In the genomic region with DNA sequence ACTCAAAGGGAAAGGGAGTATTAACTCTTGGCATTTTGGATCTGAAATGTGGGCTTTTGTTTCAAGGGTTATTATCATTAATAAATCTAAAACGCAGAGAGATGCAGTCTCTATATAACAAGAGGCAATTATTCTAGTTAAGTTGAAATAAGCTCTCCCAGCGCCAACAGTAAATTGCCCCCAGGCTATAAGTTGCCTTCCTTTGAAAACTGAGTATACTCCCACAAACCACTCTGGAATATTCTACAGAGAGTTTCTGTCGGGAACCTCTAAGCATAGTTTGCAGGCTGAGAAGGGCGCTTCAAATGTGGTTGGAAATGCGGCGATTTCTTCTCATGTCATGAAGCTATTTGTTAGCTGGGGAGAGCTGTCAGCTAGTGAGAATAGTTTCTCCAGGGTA, we compare ENCODE assay signal across 29 cellular contexts. TPM values are rescaled to one million over a fixed set of nuclear protein-coding genes. Genes with fewer than 3 reads are reported as not detected.
"Had no signal": no experiment of that assay in that cellular context is flagged by ENCODE, and none has a peak within 500 bp of the region (broad histone marks: within the 10 kb centered on the region; RNA-seq: fewer than 3 reads in every experiment).

No MANE protein-coding gene starts in this region.

- H3K4me3 ChIP-seq: esophagus squamous epithelium, heart right ventricle, lower lobe of right lung, pancreas, psoas muscle, thoracic aorta had no signal

- ATAC-seq: activated CD4-positive, CD25-positive, alpha-beta regulatory T cell treated with anti-CD3 and anti-CD28 coated beads, Interleukin-2, amount 50 U/mL, for 24 hours; activated CD8-positive, alpha-beta T cell treated with anti-CD3 and anti-CD28 coated beads, Interleukin-2, amount 10 ng/mL, durations not matched to agents 7 days and 5 days; heart right ventricle; left lobe of liver; lower lobe of right lung; naive thymus-derived CD4-positive, alpha-beta T cell; pancreas; psoas muscle; right cardiac atrium; T-cell had no signal

- H3K27ac Mint-ChIP-seq: activated CD4-positive, alpha-beta T cell treated with anti-CD3 and anti-CD28 coated beads, Interleukin-2, amount 10 ng/mL, durations not matched to agents 24 days and 14 days; activated CD8-positive, alpha-beta T cell treated with anti-CD3 and anti-CD28 coated beads, Interleukin-2, amount 10 ng/mL, durations not matched to agents 7 days and 5 days; activated T-helper 1 cell treated with anti-CD3 and anti-CD28 coated beads, Interleukin-12 subunit alpha, Interleukin-12 subunit beta, Interleukin-2, Interleukin-4 antibody, amounts not matched to agents 30 ng/mL and 10 ng/mL and 1 ng/mL, durations not matched to agents 14 hours and 24 hours and 36 hours; naive thymus-derived CD4-positive, alpha-beta T cell; T-cell; T-helper 2 cell treated with Interferon-gamma antibody and Interleukin-4, amounts not matched to agents 5 μg/mL and 100 μg/mL, for 36 hours had no signal

- FAIRE-seq: pancreas had no signal

- H3K4me1 ChIP-seq: pancreas, psoas muscle had no signal

- H3K36me3 Mint-ChIP-seq: naive thymus-derived CD4-positive, alpha-beta T cell; T-cell had no signal

- H3K9me3 ChIP-seq: esophagus squamous epithelium, heart right ventricle, lower lobe of right lung, neutrophil, pancreas, psoas muscle, thoracic aorta had no signal

- H3K9me3 Mint-ChIP-seq: activated CD4-positive, alpha-beta T cell treated with anti-CD3 and anti-CD28 coated beads, Interleukin-2, amount 10 ng/mL, durations not matched to agents 24 days and 14 days; activated T-helper 1 cell treated with anti-CD3 and anti-CD28 coated beads, Interleukin-12 subunit alpha, Interleukin-12 subunit beta, Interleukin-2, Interleukin-4 antibody, amounts not matched to agents 30 ng/mL and 10 ng/mL and 1 ng/mL, durations not matched to agents 14 hours and 24 hours and 36 hours; naive thymus-derived CD4-positive, alpha-beta T cell; T-cell; T-helper 2 cell treated with Interferon-gamma antibody and Interleukin-4, amounts not matched to agents 5 μg/mL and 100 μg/mL, for 36 hours had no signal

- H3K27ac ChIP-seq: brain microvascular endothelial cell, esophagus squamous epithelium, heart right ventricle, lower lobe of right lung, neutrophil, pancreas, psoas muscle, thoracic aorta, VCaP had no signal

- DNase-seq: activated CD4-positive, alpha-beta T cell treated with anti-CD3 and anti-CD28 coated beads, Interleukin-2, amount 10 ng/mL, durations not matched to agents 24 days and 14 days; activated CD8-positive, alpha-beta T cell treated with anti-CD3 and anti-CD28 coated beads, Interleukin-2, amount 10 ng/mL, durations not matched to agents 7 days and 5 days; activated gamma-delta T cell; activated naive CD4-positive, alpha-beta T cell treated with anti-CD3 and anti-CD28 coated beads, Interleukin-2, amount 50 U/mL, for 16 hours; brain microvascular endothelial cell; caudate nucleus; dermis blood vessel endothelial cell; effector memory CD4-positive, alpha-beta T cell; esophagus squamous epithelium; heart right ventricle; lower lobe of right lung; mesendoderm; naive thymus-derived CD4-positive, alpha-beta T cell; pancreas; psoas muscle; right cardiac atrium; stimulated activated CD4-positive, alpha-beta T cell treated with anti-CD3 and anti-CD28 coated beads, Interleukin-4, amount 100 ng/mL, for 24 hours; stimulated activated naive CD4-positive, alpha-beta T cell treated with Interleukin-2 at 50 U/mL for 16 hours; T-cell had no signal

- H3K4me3 Mint-ChIP-seq: activated CD4-positive, alpha-beta T cell treated with anti-CD3 and anti-CD28 coated beads, Interleukin-2, amount 10 ng/mL, durations not matched to agents 24 days and 14 days; activated CD8-positive, alpha-beta T cell treated with anti-CD3 and anti-CD28 coated beads, Interleukin-2, amount 10 ng/mL, durations not matched to agents 7 days and 5 days; activated T-helper 1 cell treated with anti-CD3 and anti-CD28 coated beads, Interleukin-12 subunit alpha, Interleukin-12 subunit beta, Interleukin-2, Interleukin-4 antibody, amounts not matched to agents 30 ng/mL and 10 ng/mL and 1 ng/mL, durations not matched to agents 14 hours and 24 hours and 36 hours; naive thymus-derived CD4-positive, alpha-beta T cell; T-cell; T-helper 2 cell treated with Interferon-gamma antibody and Interleukin-4, amounts not matched to agents 5 μg/mL and 100 μg/mL, for 36 hours had no signal

- H3K36me3 ChIP-seq: brain microvascular endothelial cell, esophagus squamous epithelium, heart right ventricle, lower lobe of right lung, neutrophil, pancreas, thoracic aorta had no signal

- H3K4me1 Mint-ChIP-seq: activated CD4-positive, alpha-beta T cell treated with anti-CD3 and anti-CD28 coated beads, Interleukin-2, amount 10 ng/mL, durations not matched to agents 24 days and 14 days; naive thymus-derived CD4-positive, alpha-beta T cell; T-cell had no signal

RNA-seq across cellular contexts. Expression of a gene that starts 5.6 kb away (rescaled TPM):
- total RNA-seq: activated CD4-positive, alpha-beta T cell treated with anti-CD3 and anti-CD28 coated beads, Interleukin-2, amount 10 ng/mL, durations not matched to agents 24 days and 14 days; activated CD8-positive, alpha-beta T cell treated with anti-CD3 and anti-CD28 coated beads, Interleukin-2, amount 10 ng/mL, durations not matched to agents 7 days and 5 days; activated T-helper 1 cell treated with anti-CD3 and anti-CD28 coated beads, Interleukin-12 subunit alpha, Interleukin-12 subunit beta, Interleukin-2, Interleukin-4 antibody, amounts not matched to agents 30 ng/mL and 10 ng/mL and 1 ng/mL, durations not matched to agents 14 hours and 24 hours and 36 hours; dermis blood vessel endothelial cell; esophagus squamous epithelium; heart right ventricle; kidney epithelial cell; lower lobe of right lung; naive thymus-derived CD4-positive, alpha-beta T cell; psoas muscle; ureter had no signal
- polyA plus RNA-seq: aorta; heart right ventricle; naive thymus-derived CD4-positive, alpha-beta T cell had no signal
